Comparison of ENCODE assay signal across 27 cellular contexts in genomic region chr5:167943353-167943752, GRCh38.
"Had no signal": no experiment of that assay in that cellular context is flagged by ENCODE, and none has a peak within 500 bp of the region (broad histone marks: within the 10 kb centered on the region; RNA-seq: fewer than 3 reads in every experiment).

No MANE protein-coding gene starts in this region.

- H3K36me3 ChIP-seq: ascending aorta, esophagus muscularis mucosa, pancreas, prostate gland, transverse colon, WERI-Rb-1 had no signal

- FAIRE-seq: islet of Langerhans, pancreas, urothelium cell line had no signal

- DNase-seq: activated CD4-positive, alpha-beta T cell treated with anti-CD3 and anti-CD28 coated beads for 48 hours; activated CD4-positive, alpha-beta T cell treated with anti-CD3 and anti-CD28 coated beads, Interleukin-2, amount 50 U/mL, for 48 hours; activated CD8-positive, alpha-beta memory T cell treated with anti-CD3 and anti-CD28 coated beads for 24 hours; activated effector memory CD4-positive, alpha-beta T cell treated with Interleukin-2 at 50 U/mL for 16 hours; activated naive CD4-positive, alpha-beta T cell treated with anti-CD3 and anti-CD28 coated beads for 36 hours; activated naive CD8-positive, alpha-beta T cell treated with anti-CD3 and anti-CD28 coated beads for 36 hours; central memory CD4-positive, alpha-beta T cell; dermis blood vessel endothelial cell; effector CD4-positive, alpha-beta T cell; foreskin keratinocyte; naive thymus-derived CD4-positive, alpha-beta T cell; pancreas; retina; stimulated activated CD4-positive, alpha-beta T cell treated with anti-CD3 and anti-CD28 coated beads, Interleukin-12 subunit alpha, Interleukin-12 subunit beta, amount 100 ng/mL, for 4 hours; stimulated activated CD4-positive, alpha-beta T cell treated with anti-CD3 and anti-CD28 coated beads, Interleukin-4, amount 100 ng/mL, for 1 hour; stimulated activated naive CD8-positive, alpha-beta T cell treated with anti-CD3 and anti-CD28 coated beads, Interleukin-15, Interleukin-2, amounts not matched to agents 100 U/mL and 50 U/mL, for 24 hours; T-helper 17 cell; T1000; testis; transverse colon; WERI-Rb-1 had no signal

- H3K27ac ChIP-seq: ascending aorta, foreskin keratinocyte, pancreas, prostate gland, WERI-Rb-1 had no signal

- H3K9me3 ChIP-seq: ascending aorta, esophagus muscularis mucosa, pancreas, prostate gland, testis, transverse colon had no signal

- H3K27me3 ChIP-seq: ascending aorta, esophagus muscularis mucosa, foreskin keratinocyte, pancreas, testis, transverse colon had no signal

- H3K36me3 Mint-ChIP-seq: activated naive CD8-positive, alpha-beta T cell treated with anti-CD3 and anti-CD28 coated beads for 36 hours; naive thymus-derived CD4-positive, alpha-beta T cell had no signal

- H3K4me3 Mint-ChIP-seq: activated naive CD4-positive, alpha-beta T cell treated with anti-CD3 and anti-CD28 coated beads for 36 hours; activated naive CD8-positive, alpha-beta T cell treated with anti-CD3 and anti-CD28 coated beads for 36 hours; naive thymus-derived CD4-positive, alpha-beta T cell; T-helper 17 cell had no signal

- H3K9me3 Mint-ChIP-seq: activated naive CD4-positive, alpha-beta T cell treated with anti-CD3 and anti-CD28 coated beads for 36 hours; activated naive CD8-positive, alpha-beta T cell treated with anti-CD3 and anti-CD28 coated beads for 36 hours had no signal

- H3K27me3 Mint-ChIP-seq: activated naive CD8-positive, alpha-beta T cell treated with anti-CD3 and anti-CD28 coated beads for 36 hours; T-helper 17 cell had no signal

- ATAC-seq: activated CD4-positive, CD25-positive, alpha-beta regulatory T cell treated with anti-CD3 and anti-CD28 coated beads, Interleukin-2, amount 50 U/mL, for 24 hours; foreskin keratinocyte; naive thymus-derived CD4-positive, alpha-beta T cell; pancreas; stimulated activated naive CD8-positive, alpha-beta T cell treated with anti-CD3 and anti-CD28 coated beads, Interleukin-15, Interleukin-2, amounts not matched to agents 100 U/mL and 50 U/mL, for 24 hours; T-helper 17 cell had no signal

- H3K4me3 ChIP-seq: ascending aorta, esophagus muscularis mucosa, pancreas, prostate gland, testis, transverse colon had no signal

- H3K4me1 Mint-ChIP-seq: naive thymus-derived CD4-positive, alpha-beta T cell; T-helper 17 cell had no signal

- H3K27ac Mint-ChIP-seq: activated naive CD4-positive, alpha-beta T cell treated with anti-CD3 and anti-CD28 coated beads for 36 hours; activated naive CD8-positive, alpha-beta T cell treated with anti-CD3 and anti-CD28 coated beads for 36 hours; naive thymus-derived CD4-positive, alpha-beta T cell; T-helper 17 cell had no signal

- H3K4me1 ChIP-seq: pancreas, prostate gland, transverse colon had no signal
